Comparison of ENCODE assay signal across 8 cellular contexts in genomic region chr10:110355181-110355831, GRCh38. TPM values are rescaled to one million over a fixed set of nuclear protein-coding genes. Genes with fewer than 3 reads are reported as not detected.
DNase-seq lines count a peak whose midpoint lies in the region; ATAC-seq and TF ChIP-seq lines count a peak whose summit lies in the region.

No MANE protein-coding gene starts in this region.

- H3K36me3 ChIP-seq in SU-DHL-6 (ENCODE audit: low read length) (no peaks in the 10 kb centered on the region), thyroid gland (no peaks in the 10 kb centered on the region), heart left ventricle (no peaks in the 10 kb centered on the region)

- peaks cover 47% of the 10 kb centered on the region for H3F3A ChIP-seq in SU-DHL-6 (ENCODE audit: insufficient read depth)

- H3K4me2 ChIP-seq in SU-DHL-6 (ENCODE audit: low read depth, low read length, poor library complexity, severe bottlenecking) = peak overlapping the region; percentile 82

- H3K27ac ChIP-seq in SU-DHL-6 (ENCODE audit: low read depth, low read length) (peak overlapping the region; percentile 100), thyroid gland (peak overlapping the region in 2 of 3 donors; percentile 91 to 93), heart left ventricle (peak overlapping the region in 2 of 12 donors; percentile 60 to 72)

- no peaks in the 10 kb centered on the region for H4K20me1 ChIP-seq in SU-DHL-6 (ENCODE audit: low read depth, low read length)

- TF ChIP-seq POLR2A in thyroid gland (IDR thresholded peaks at IDR 0.05) (no peak), heart left ventricle (IDR thresholded peaks at IDR 0.05) (no peak)

- ATAC-seq in HG02798 (IDR thresholded peaks at IDR 0.05; ENCODE audit: poor library complexity, unreplicated experiment) = peak; percentile 43
- no peak for ATAC-seq in left ventricle myocardium superior
- ATAC-seq in heart left ventricle = no peak

- no peaks in the 10 kb centered on the region for H3K9me2 ChIP-seq in SU-DHL-6 (replicated peaks; ENCODE audit: insufficient read depth, low read length)

- peak overlapping the region; percentile 39 for H3K4me3 ChIP-seq in SU-DHL-6 (ENCODE audit: insufficient read depth, low read length, poor library complexity, severe bottlenecking)
- H3K4me3 ChIP-seq in thyroid gland (replicated peaks in 1 of 3) = no peak overlapping the region
- no peak overlapping the region for H3K4me3 ChIP-seq in heart left ventricle

- H3K4me1 ChIP-seq in thyroid gland (peaks cover 10 to 47% of the 10 kb centered on the region in 2 donors), heart left ventricle (peaks cover 0 to 45% (median 8%) of the 10 kb centered on the region in 12 donors)

- H3K9me3 ChIP-seq in SU-DHL-6 (ENCODE audit: insufficient read depth, low read length) = no peaks in the 10 kb centered on the region
- no peaks in the 10 kb centered on the region for H3K9me3 ChIP-seq in thyroid gland
- no peaks in the 10 kb centered on the region for H3K9me3 ChIP-seq in heart left ventricle

- H3K27me3 ChIP-seq in SU-DHL-6 (ENCODE audit: low read length) (no peaks in the 10 kb centered on the region), thyroid gland (no peaks in the 10 kb centered on the region), heart left ventricle (peaks cover 0 to 3% (median 0%) of the 10 kb centered on the region in 9 donors)

- peak; percentile 14 for DNase-seq in activated naive CD4-positive, alpha-beta T cell treated with Interleukin-2 at 50 U/mL for 16 hours
- DNase-seq in activated naive CD4-positive, alpha-beta T cell treated with anti-CD3 and anti-CD28 coated beads, Interleukin-2, amount 50 U/mL, for 16 hours = no peak
- no peak for DNase-seq in thyroid gland
- no peak for DNase-seq in NCI-H2171 treated with DMSO at 0.1 percent for 48 hours (lab: John Stamatoyannopoulos, UW)
- no peak for DNase-seq in left ventricle myocardium superior
- DNase-seq in heart left ventricle = no peak

- 87 to 96% methylated on average over 8 of the region's 8 CpGs for WGBS in thyroid gland, 2 donors
- WGBS in heart left ventricle, 4 donors = 93 to 97% (median 94%) methylated on average over 8 of the region's 8 CpGs

- peak overlapping the region; percentile 74 for H3K9ac ChIP-seq in SU-DHL-6 (ENCODE audit: low read length)

- H2AFZ ChIP-seq in SU-DHL-6 (ENCODE audit: low read depth, low read length, severe bottlenecking) = no peak overlapping the region

- no peaks in the 10 kb centered on the region for H3K79me2 ChIP-seq in SU-DHL-6 (ENCODE audit: insufficient read depth, low read length)

- TF ChIP-seq CTCF in SU-DHL-6 (IDR thresholded peaks at IDR 0.05; ENCODE audit: insufficient read depth, low read length, poor library complexity, severe bottlenecking) (no peak), thyroid gland (IDR thresholded peaks at IDR 0.05) (no peak), heart left ventricle (IDR thresholded peaks at IDR 0.05) (no peak)

- intact Hi-C loops in thyroid gland (cut with DNase I) (loop anchor here (5.0 kb wide), 1 partner anchor 142 kb away; the partner anchor contains the start of gene DUSP5), left ventricle myocardium superior (cut with micrococcal nuclease) (no loop called here), heart left ventricle (cut with DNase I) (loop anchor here in 7 of 10 donors (2.0 to 10.0 kb wide), 9 partner anchors 67 to 182 kb away; partner anchors contain the start of gene DUSP5 (in 3 of the 7))

RNA-seq across cellular contexts. Expression of gene SMNDC1, which starts 50.6 kb away (rescaled TPM):
- total RNA-seq in thyroid gland = 10 to 100 TPM; 12.3 to 16.3 (median 13.5) TPM
- total RNA-seq in left ventricle myocardium superior = 24.0 TPM
- total RNA-seq in heart left ventricle = 10 to 100 TPM in 7 of 9 donors, 1 to 10 TPM in 2; 5.2 to 23.1 (median 20.7) TPM
- 10 to 100 TPM in 1 of 2 donors, 1 to 10 TPM in 1; 7.5 to 13.1 TPM for polyA plus RNA-seq in heart left ventricle
